ENCODE assay signal across 15 cellular contexts in the genomic region with DNA sequence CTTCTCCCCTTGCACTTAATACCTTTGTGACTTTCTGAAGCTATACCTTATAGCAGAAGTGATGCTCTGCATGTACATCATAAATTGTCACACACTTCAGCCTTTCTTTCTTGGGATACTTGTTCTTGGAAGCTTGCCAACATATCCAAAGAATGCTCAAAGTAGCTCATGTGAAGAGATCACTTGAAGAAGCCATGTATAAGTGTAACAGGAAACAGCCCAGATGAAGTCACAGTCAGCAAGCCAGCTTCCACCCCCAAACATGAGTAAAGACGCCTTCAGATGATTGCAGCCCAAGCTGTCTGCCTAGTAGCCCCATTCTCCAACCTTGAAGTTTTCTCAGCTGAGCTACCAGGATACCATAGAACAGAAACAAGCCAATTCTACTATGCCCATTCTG. TPM values are rescaled to one million over a fixed set of nuclear protein-coding genes. Genes with fewer than 3 reads are reported as not detected.
DNase-seq lines count a peak whose midpoint lies in the region; ATAC-seq, FAIRE-seq and TF ChIP-seq lines count a peak whose summit lies in the region.
"Had no signal": no experiment of that assay in that cellular context is flagged by ENCODE, and none has a peak within 500 bp of the region (broad histone marks: within the 10 kb centered on the region; RNA-seq: fewer than 3 reads in every experiment).

No MANE protein-coding gene starts in this region.

- H3K36me3 ChIP-seq in brain microvascular endothelial cell (replicated peaks) (no peaks in the 10 kb centered on the region), osteoblast (ENCODE audit: insufficient read depth, low read length) (no peaks in the 10 kb centered on the region)
- H3K36me3 ChIP-seq: BE2C, SJSA1 had no signal

- in situ Hi-C loops in brain microvascular endothelial cell (cut with HindIII; ENCODE audit: low pct_ligation_motif_present, low sequenced_read_pairs) = no loop called here

- no peak for TF ChIP-seq CTCF in brain microvascular endothelial cell (IDR thresholded peaks at IDR 0.05; ENCODE audit: low read depth, low read length, missing control alignments)
- no peak for TF ChIP-seq CTCF in osteoblast (IDR thresholded peaks at IDR 0.05; ENCODE audit: extremely low read depth, low read depth, low read length)
- TF ChIP-seq CTCF in D721Med (IDR thresholded peaks at IDR 0.05; ENCODE audit: insufficient read depth, missing control alignments) = no peak

- H3K4me3 ChIP-seq in brain microvascular endothelial cell (ENCODE audit: low read depth, low read length) = no peak overlapping the region
- H3K4me3 ChIP-seq in osteoblast (ENCODE audit: insufficient read depth, low read length) = no peak overlapping the region
- H3K4me3 ChIP-seq: SJSA1 had no signal

- no peaks in the 10 kb centered on the region for H3K27me3 ChIP-seq in brain microvascular endothelial cell (replicated peaks)
- H3K27me3 ChIP-seq in osteoblast (ENCODE audit: insufficient read depth, low read length) = no peaks in the 10 kb centered on the region
- H3K27me3 ChIP-seq: BE2C, SJSA1 had no signal

- no peak for FAIRE-seq in D721Med (lab: Jason Lieb, UNC)
- FAIRE-seq: GM18507 had no signal

- no peak overlapping the region for H2AFZ ChIP-seq in osteoblast (ENCODE audit: low read length)

- no peaks in the 10 kb centered on the region for H3K79me2 ChIP-seq in osteoblast (ENCODE audit: insufficient read depth, low read length)

- H3K27ac ChIP-seq in brain microvascular endothelial cell (no peak overlapping the region), osteoblast (ENCODE audit: low read depth, low read length) (no peak overlapping the region)
- H3K27ac ChIP-seq: SJSA1 had no signal

- DNase-seq in DMS79 (lab: John Stamatoyannopoulos, UW) (peak; percentile 5), HCEC 1CT (peak; percentile 42), brain microvascular endothelial cell (peak; percentile 37), osteoblast (ENCODE audit: insufficient read length, low spot score, missing footprints) (peak; percentile 27), D721Med (ENCODE audit: insufficient read length, low spot score) (no peak)
- DNase-seq: BE2C; CD4-positive, alpha-beta memory T cell; MM.1S; NCI-H2029; NCI-H345; T-cell had no signal

- peaks cover 6% of the 10 kb centered on the region for H3K4me1 ChIP-seq in osteoblast (ENCODE audit: insufficient read depth, low read length)
- H3K4me1 ChIP-seq: BE2C, SJSA1 had no signal

- H3K9me3 ChIP-seq in osteoblast (ENCODE audit: low read depth, low read length) = no peaks in the 10 kb centered on the region
- H3K9me3 ChIP-seq: BE2C, SJSA1 had no signal

- ATAC-seq in HG03354 (IDR thresholded peaks at IDR 0.05; ENCODE audit: poor library complexity, severe bottlenecking, unreplicated experiment) (no peak), HG02981 (IDR thresholded peaks at IDR 0.05; ENCODE audit: unreplicated experiment) (no peak)
- ATAC-seq: T-cell had no signal

- H3K4me2 ChIP-seq in osteoblast (ENCODE audit: insufficient read depth, low read length) = no peak overlapping the region

- no peaks in the 10 kb centered on the region for H4K20me1 ChIP-seq in osteoblast (ENCODE audit: insufficient read depth, low read length)

RNA-seq across cellular contexts. Expression of gene DGKB, which starts 50.9 kb away (rescaled TPM):
- 0.88 and 1.1 TPM in 2 replicates for total RNA-seq in osteoblast
- total RNA-seq: CD4-positive, alpha-beta memory T cell; SJSA1; T-cell had no signal
